In the genomic region with DNA sequence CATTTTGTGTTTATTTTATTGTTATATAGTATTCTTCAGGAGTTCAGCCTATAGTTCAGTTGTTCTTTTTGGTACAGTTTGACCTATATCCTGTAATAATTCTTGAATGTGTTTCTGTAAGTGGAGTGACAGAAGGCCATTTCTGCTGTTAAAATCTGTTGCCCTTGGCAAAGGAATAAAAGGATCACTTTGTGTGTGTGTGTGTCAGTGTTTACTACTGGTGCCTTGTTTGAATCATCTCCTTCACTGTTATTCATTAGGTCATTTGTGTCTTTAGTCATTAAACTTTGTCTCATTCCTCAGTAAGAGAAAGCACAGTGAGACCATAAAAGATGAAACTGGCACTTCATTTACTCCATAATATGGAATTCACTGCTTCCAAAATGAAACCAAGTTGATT, we compare ENCODE assay signal across 13 cellular contexts.
A peak's percentile ranks its signal among the peaks of the same experiment; 100 is the strongest.
DNase-seq lines count a peak whose midpoint lies in the region; ATAC-seq and TF ChIP-seq lines count a peak whose summit lies in the region.
"Had no signal": no experiment of that assay in that cellular context is flagged by ENCODE, and none has a peak within 500 bp of the region (broad histone marks: within the 10 kb centered on the region; RNA-seq: fewer than 3 reads in every experiment).

No MANE protein-coding gene starts in this region.

- no peak for TF ChIP-seq CTCF in brain (conservative IDR thresholded peaks at IDR 0.05)

- H3K4me1 Mint-ChIP-seq in brain = peaks cover 9% of the 10 kb centered on the region
- H3K4me1 Mint-ChIP-seq: activated CD4-positive, alpha-beta T cell treated with anti-CD3 and anti-CD28 coated beads for 36 hours; activated naive CD4-positive, alpha-beta T cell treated with anti-CD3 and anti-CD28 coated beads, Interleukin-2, amount 10 ng/mL, durations not matched to agents 7 days and 5 days had no signal

- peak overlapping the region in 3 of 5 experiments; percentile 2 to 42 (median 36) for H3K27ac Mint-ChIP-seq in brain
- H3K27ac Mint-ChIP-seq: activated CD4-positive, alpha-beta T cell treated with anti-CD3 and anti-CD28 coated beads for 36 hours; activated naive CD4-positive, alpha-beta T cell treated with anti-CD3 and anti-CD28 coated beads, Interleukin-2, amount 10 ng/mL, durations not matched to agents 7 days and 5 days; GM23338 had no signal

- intact Hi-C loops in Right ventricle myocardium inferior (cut with DNase I) = no loop called here

- no peak overlapping the region for H3K4me3 Mint-ChIP-seq in brain
- H3K4me3 Mint-ChIP-seq: activated CD4-positive, alpha-beta T cell treated with anti-CD3 and anti-CD28 coated beads for 36 hours; activated naive CD4-positive, alpha-beta T cell treated with anti-CD3 and anti-CD28 coated beads, Interleukin-2, amount 10 ng/mL, durations not matched to agents 7 days and 5 days; GM23338 had no signal

- ATAC-seq in HG03520 (IDR thresholded peaks at IDR 0.05; ENCODE audit: unreplicated experiment) (no peak), Right ventricle myocardium inferior (no peak), GM21723 (IDR thresholded peaks at IDR 0.05; ENCODE audit: unreplicated experiment) (no peak)
- ATAC-seq: activated CD4-positive, alpha-beta T cell treated with anti-CD3 and anti-CD28 coated beads for 36 hours; GM23338; left lobe of liver had no signal

- peaks cover 6% of the 10 kb centered on the region for H3K27me3 Mint-ChIP-seq in brain
- H3K27me3 Mint-ChIP-seq: activated CD4-positive, alpha-beta T cell treated with anti-CD3 and anti-CD28 coated beads for 36 hours; activated naive CD4-positive, alpha-beta T cell treated with anti-CD3 and anti-CD28 coated beads, Interleukin-2, amount 10 ng/mL, durations not matched to agents 7 days and 5 days had no signal

- peaks cover 55% of the 10 kb centered on the region for H3K36me3 Mint-ChIP-seq in brain
- H3K36me3 Mint-ChIP-seq: activated naive CD4-positive, alpha-beta T cell treated with anti-CD3 and anti-CD28 coated beads, Interleukin-2, amount 10 ng/mL, durations not matched to agents 7 days and 5 days had no signal

- no peaks in the 10 kb centered on the region for H3K9me3 Mint-ChIP-seq in brain
- H3K9me3 Mint-ChIP-seq: activated naive CD4-positive, alpha-beta T cell treated with anti-CD3 and anti-CD28 coated beads, Interleukin-2, amount 10 ng/mL, durations not matched to agents 7 days and 5 days; GM23338 had no signal

- DNase-seq in NCI-H446 treated with DMSO at 0.1 percent for 48 hours (lab: John Stamatoyannopoulos, UW) = peak; percentile 60
- DNase-seq in globus pallidus (ENCODE audit: low spot score) = peak; percentile 89
- DNase-seq in stromal cell of bone marrow (ENCODE audit: low read depth) = peak; percentile 2
- no peak for DNase-seq in Right ventricle myocardium inferior (ENCODE audit: missing footprints)
- DNase-seq: activated CD4-positive, alpha-beta T cell treated with anti-CD3 and anti-CD28 coated beads for 36 hours; activated naive CD4-positive, alpha-beta T cell treated with anti-CD3 and anti-CD28 coated beads, Interleukin-2, amount 10 ng/mL, durations not matched to agents 7 days and 5 days; small intestine; T1000 had no signal
